In genomic region chr17:7220593-7221280, GRCh38 we compare ENCODE assay signal across 1 cellular context.
A peak's percentile ranks its signal among the peaks of the same experiment; 100 is the strongest.
TF ChIP-seq lines count a peak whose summit lies in the region.

No MANE protein-coding gene starts in this region.

TF ChIP-seq in HEK293, 187 proteins besides CTCF, POLR2A, EP300 and RAD21 (continued from another document and continues in another):
- TF ChIP-seq PRDM2 (tag by site-specific recombination; IDR thresholded peaks at IDR 0.05; ENCODE audit: borderline replicate concordance) (no peak), KLF8 (tag by site-specific recombination; IDR thresholded peaks at IDR 0.05) (no peak), ZNF354C (tag by site-specific recombination; IDR thresholded peaks at IDR 0.05; ENCODE audit: borderline replicate concordance, low read depth) (no peak), ZFHX2 (tag by site-specific recombination; conservative IDR thresholded peaks at IDR 0.05) (no peak), PRDM10 (tag by site-specific recombination; IDR thresholded peaks at IDR 0.05) (peak; percentile 89), ZNF148 (tag by site-specific recombination; IDR thresholded peaks at IDR 0.05; ENCODE audit: borderline replicate concordance) (no peak), FEZF1 (tag by site-specific recombination; IDR thresholded peaks at IDR 0.05) (no peak), ZNF843 (tag by site-specific recombination; IDR thresholded peaks at IDR 0.05) (no peak), HIC1 (tag by site-specific recombination; IDR thresholded peaks at IDR 0.05) (no peak), ZNF223 (tag by site-specific recombination; IDR thresholded peaks at IDR 0.05) (no peak), ZNF48 (tag by site-specific recombination; IDR thresholded peaks at IDR 0.05) (no peak), ATF2 (tag by site-specific recombination; IDR thresholded peaks at IDR 0.05; ENCODE audit: low read depth) (no peak), ZNF433 (tag by site-specific recombination; IDR thresholded peaks at IDR 0.05; ENCODE audit: low read depth) (no peak), ZNF600 (tag by site-specific recombination; IDR thresholded peaks at IDR 0.05) (peak; percentile 70), ZNF175 (tag by site-specific recombination; IDR thresholded peaks at IDR 0.05) (no peak), ZNF202 (tag by site-specific recombination; IDR thresholded peaks at IDR 0.05; ENCODE audit: borderline replicate concordance) (no peak), PATZ1 (tag by site-specific recombination; IDR thresholded peaks at IDR 0.05) (0 out of 2 replicates have a peak, but pooled peaks have one; percentile 48), PBX3 (CRISPR knock-in tag; IDR thresholded peaks at IDR 0.05) (0 out of 2 replicates have a peak, but pooled peaks have one; percentile 39), KLF1 (tag by site-specific recombination; IDR thresholded peaks at IDR 0.05) (peak; percentile 74), ZNF585B (tag by site-specific recombination; IDR thresholded peaks at IDR 0.05) (no peak), PRDM4 (tag by site-specific recombination; IDR thresholded peaks at IDR 0.05) (no peak), KLF17 (tag by site-specific recombination; IDR thresholded peaks at IDR 0.05) (0 out of 2 replicates have a peak, but pooled peaks have one; percentile 24), ZNF221 (tag by site-specific recombination; IDR thresholded peaks at IDR 0.05; ENCODE audit: borderline replicate concordance) (no peak), ZNF302 (tag by site-specific recombination; IDR thresholded peaks at IDR 0.05; ENCODE audit: low read depth) (no peak), ZNF155 (tag by site-specific recombination; IDR thresholded peaks at IDR 0.05) (no peak), ZNF677 (tag by site-specific recombination; IDR thresholded peaks at IDR 0.05) (0 out of 2 replicates have a peak, but pooled peaks have one; percentile 19), OVOL3 (tag by site-specific recombination; IDR thresholded peaks at IDR 0.05) (no peak), ZNF248 (tag by site-specific recombination; IDR thresholded peaks at IDR 0.05) (no peak), ZNF560 (tag by site-specific recombination; IDR thresholded peaks at IDR 0.05; ENCODE audit: borderline replicate concordance) (no peak), ZNF529 (tag by site-specific recombination; IDR thresholded peaks at IDR 0.05; ENCODE audit: insufficient replicate concordance) (no peak)
